32 cellular contexts compared by ENCODE assay signal in the genomic region with DNA sequence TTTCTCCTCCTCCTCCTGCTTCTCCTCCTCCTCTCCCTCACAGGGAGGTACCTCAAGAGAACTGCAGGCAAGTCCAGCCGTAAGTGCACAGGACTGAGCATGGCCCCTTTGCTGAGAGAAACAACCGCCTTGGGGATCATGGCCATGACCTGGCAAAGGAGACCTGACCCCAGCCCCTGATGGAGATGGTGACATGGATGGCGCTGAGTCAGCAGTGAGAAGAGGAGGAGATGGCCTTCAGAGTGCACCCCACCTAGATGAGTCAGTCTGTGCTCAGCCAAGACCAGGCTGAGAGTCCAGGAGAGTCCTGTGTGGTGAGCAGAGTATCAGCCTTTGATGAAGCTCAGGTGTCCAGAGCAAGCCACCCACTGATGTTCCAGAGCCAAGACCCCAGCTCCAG. TPM values are rescaled to one million over a fixed set of nuclear protein-coding genes. Genes with fewer than 3 reads are reported as not detected.
DNase-seq lines count a peak whose midpoint lies in the region; ATAC-seq and TF ChIP-seq lines count a peak whose summit lies in the region.
"Had no signal": no experiment of that assay in that cellular context is flagged by ENCODE, and none has a peak within 500 bp of the region (broad histone marks: within the 10 kb centered on the region; RNA-seq: fewer than 3 reads in every experiment).

No MANE protein-coding gene starts in this region.

- H3K4me3 ChIP-seq in GM23248 (no peak overlapping the region), spleen (no peak overlapping the region)
- H3K4me3 ChIP-seq: colonic mucosa, gastrocnemius medialis, GM12878 had no signal

- H3F3A ChIP-seq in GM23248 (ENCODE audit: insufficient read depth) = peaks cover 26% of the 10 kb centered on the region

- ATAC-seq in left ventricle myocardium superior (no peak), HG02840 (IDR thresholded peaks at IDR 0.05; ENCODE audit: low FRiP score, unreplicated experiment) (no peak)
- ATAC-seq: effector memory CD8-positive, alpha-beta T cell; gastrocnemius medialis; GM12878 had no signal

- H3K36me3 ChIP-seq in GM23248 (ENCODE audit: low read depth) (peaks cover 20% of the 10 kb centered on the region), spleen (no peaks in the 10 kb centered on the region)
- H3K36me3 ChIP-seq: colonic mucosa, gastrocnemius medialis, WERI-Rb-1 had no signal

- no peaks in the 10 kb centered on the region for H3K27me3 Mint-ChIP-seq in activated T-helper 1 cell treated with anti-CD3 and anti-CD28 coated beads, Interleukin-12 subunit alpha, Interleukin-12 subunit beta, Interleukin-2, Interleukin-4 antibody, amounts not matched to agents 30 ng/mL and 10 ng/mL and 1 ng/mL, durations not matched to agents 14 hours and 24 hours and 36 hours (ENCODE audit: insufficient read depth)

- peaks cover 9% of the 10 kb centered on the region; the same call in 1 of the 2 replicates for H4K20me1 ChIP-seq in GM23248 (ENCODE audit: insufficient read depth)

- intact Hi-C loops in left ventricle myocardium superior (cut with micrococcal nuclease) = no loop called here
- intact Hi-C loops in spleen (cut with DNase I; ENCODE audit: low total_unique reads) = no loop called here
- intact Hi-C loops in activated T-helper 1 cell treated with anti-CD3 and anti-CD28 coated beads, Interleukin-12 subunit alpha, Interleukin-12 subunit beta, Interleukin-2, Interleukin-4 antibody, amounts not matched to agents 30 ng/mL and 10 ng/mL and 1 ng/mL, durations not matched to agents 14 hours and 24 hours and 36 hours (cut with micrococcal nuclease) = no loop called here

- no peaks in the 10 kb centered on the region for H3K4me1 Mint-ChIP-seq in activated T-helper 1 cell treated with anti-CD3 and anti-CD28 coated beads, Interleukin-12 subunit alpha, Interleukin-12 subunit beta, Interleukin-2, Interleukin-4 antibody, amounts not matched to agents 30 ng/mL and 10 ng/mL and 1 ng/mL, durations not matched to agents 14 hours and 24 hours and 36 hours (ENCODE audit: low read depth)
- H3K4me1 Mint-ChIP-seq: CD4-positive, alpha-beta memory T cell; immature natural killer cell had no signal

- H3K4me2 ChIP-seq in GM23248 (ENCODE audit: unreplicated experiment) = no peak overlapping the region

- in situ Hi-C loops in GM23248 (cut with MboI) = no loop called here

- peaks cover 25% of the 10 kb centered on the region for H3K4me1 ChIP-seq in GM23248 (ENCODE audit: insufficient read depth)
- no peaks in the 10 kb centered on the region for H3K4me1 ChIP-seq in spleen
- H3K4me1 ChIP-seq: colonic mucosa, gastrocnemius medialis had no signal

- peak; percentile 66 for DNase-seq in GM23248
- peak; percentile 28 for DNase-seq in amniotic epithelial cell (ENCODE audit: low read depth)
- peak; percentile 19 for DNase-seq in left ventricle myocardium superior
- peak; percentile 24 for DNase-seq in spleen
- DNase-seq in activated T-cell treated with anti-CD3 and anti-CD28 coated beads, Interleukin-2, amount 50 U/mL, for 48 hours = no peak
- DNase-seq in activated T-helper 1 cell treated with anti-CD3 and anti-CD28 coated beads, Interleukin-12 subunit alpha, Interleukin-12 subunit beta, Interleukin-2, Interleukin-4 antibody, amounts not matched to agents 30 ng/mL and 10 ng/mL and 1 ng/mL, durations not matched to agents 14 hours and 24 hours and 36 hours (ENCODE audit: low spot score) = no peak
- DNase-seq: activated CD4-positive, alpha-beta T cell treated with anti-CD3 and anti-CD28 coated beads for 48 hours; activated naive CD4-positive, alpha-beta T cell; activated T-cell treated with anti-CD3 and anti-CD28 coated beads, Interleukin-2, amount 50 U/mL, for 1 hour; brain microvascular endothelial cell; CD4-positive, alpha-beta memory T cell; colonic mucosa; effector memory CD8-positive, alpha-beta T cell; gastrocnemius medialis; hypothalamus; immature natural killer cell; NCI-H1092; NCI-H1930; NCI-H526 treated with DMSO at 0.1 percent for 48 hours; SIG-M5; stimulated activated CD4-positive, alpha-beta T cell treated with anti-CD3 and anti-CD28 coated beads, Interleukin-12 subunit alpha, Interleukin-12 subunit beta, amount 100 ng/mL, for 4 hours; stimulated activated CD4-positive, alpha-beta T cell treated with anti-CD3 and anti-CD28 coated beads, Interleukin-4, amount 100 ng/mL, for 1 hour; T-helper 9 cell; trophoblast cell; WERI-Rb-1 had no signal

- H3K27ac ChIP-seq in GM23248 (peak overlapping the region; percentile 18; the same call in 1 of the 2 replicates), spleen (no peak overlapping the region)
- H3K27ac ChIP-seq: brain microvascular endothelial cell, colonic mucosa, gastrocnemius medialis, WERI-Rb-1 had no signal

- no peak overlapping the region for H3K4me3 Mint-ChIP-seq in activated T-helper 1 cell treated with anti-CD3 and anti-CD28 coated beads, Interleukin-12 subunit alpha, Interleukin-12 subunit beta, Interleukin-2, Interleukin-4 antibody, amounts not matched to agents 30 ng/mL and 10 ng/mL and 1 ng/mL, durations not matched to agents 14 hours and 24 hours and 36 hours
- H3K4me3 Mint-ChIP-seq: CD4-positive, alpha-beta memory T cell; effector memory CD8-positive, alpha-beta T cell; immature natural killer cell; nephron had no signal

- H3K27me3 ChIP-seq in GM23248 (replicated peaks; ENCODE audit: insufficient read depth) (no peaks in the 10 kb centered on the region), spleen (replicated peaks in 1 of 7) (peaks cover 0 to 4% (median 0%) of the 10 kb centered on the region in 7 donors)
- H3K27me3 ChIP-seq: brain microvascular endothelial cell, colonic mucosa, gastrocnemius medialis had no signal

- no peak for TF ChIP-seq CTCF in spleen (IDR thresholded peaks at IDR 0.05 in 8 of 11, conservative IDR thresholded peaks at IDR 0.05 in 3 of 11)

- no peak for TF ChIP-seq POLR2A in spleen (IDR thresholded peaks at IDR 0.05)

- H2AFZ ChIP-seq in GM23248 = no peak overlapping the region

- H3K9me3 ChIP-seq in GM23248 (ENCODE audit: low read depth) = no peaks in the 10 kb centered on the region
- no peaks in the 10 kb centered on the region for H3K9me3 ChIP-seq in spleen
- H3K9me3 ChIP-seq: colonic mucosa, gastrocnemius medialis had no signal

- no peaks in the 10 kb centered on the region for H3K9me3 Mint-ChIP-seq in activated T-helper 1 cell treated with anti-CD3 and anti-CD28 coated beads, Interleukin-12 subunit alpha, Interleukin-12 subunit beta, Interleukin-2, Interleukin-4 antibody, amounts not matched to agents 30 ng/mL and 10 ng/mL and 1 ng/mL, durations not matched to agents 14 hours and 24 hours and 36 hours
- H3K9me3 Mint-ChIP-seq: effector memory CD8-positive, alpha-beta T cell; nephron had no signal

- no peak overlapping the region for H3K9ac ChIP-seq in GM23248

- no peak overlapping the region for H3K27ac Mint-ChIP-seq in activated T-helper 1 cell treated with anti-CD3 and anti-CD28 coated beads, Interleukin-12 subunit alpha, Interleukin-12 subunit beta, Interleukin-2, Interleukin-4 antibody, amounts not matched to agents 30 ng/mL and 10 ng/mL and 1 ng/mL, durations not matched to agents 14 hours and 24 hours and 36 hours
- H3K27ac Mint-ChIP-seq: CD4-positive, alpha-beta memory T cell; effector memory CD8-positive, alpha-beta T cell; immature natural killer cell; nephron had no signal

- H3K79me2 ChIP-seq in GM23248 (ENCODE audit: insufficient read depth) = peaks cover 60% of the 10 kb centered on the region

- H3K9me2 ChIP-seq in GM23248 (ENCODE audit: insufficient read depth) = no peaks in the 10 kb centered on the region

- H3K36me3 Mint-ChIP-seq in activated T-helper 1 cell treated with anti-CD3 and anti-CD28 coated beads, Interleukin-12 subunit alpha, Interleukin-12 subunit beta, Interleukin-2, Interleukin-4 antibody, amounts not matched to agents 30 ng/mL and 10 ng/mL and 1 ng/mL, durations not matched to agents 14 hours and 24 hours and 36 hours (ENCODE audit: low read depth) = no peaks in the 10 kb centered on the region
- H3K36me3 Mint-ChIP-seq: CD4-positive, alpha-beta memory T cell; immature natural killer cell had no signal

- WGBS in GM23248 (ENCODE audit: low coverage in 1 of 2, low lambda C conversion rate in 2 of 2, missing lambda C conversion rate in 2 of 2), 2 experiments = 67 to 69% methylated on average over 3 of the region's 3 CpGs
- WGBS in spleen, 5 donors = 59 to 94% (median 73%) methylated on average over 3 of the region's 3 CpGs

RNA-seq across cellular contexts. Expression of a gene that starts 36.4 kb away (rescaled TPM):
- 101 and 145 TPM in 2 replicates for total RNA-seq in GM23248 (2014; rRNA removed; shearing (Covaris generic))
- polyA plus RNA-seq in GM23248 (2016; fragmentation: Nextera tagmentation; extraction: Ambion mirVana) = 155 and 228 TPM in 2 replicates
- total RNA-seq in left ventricle myocardium superior = 20.6 TPM
- 100 to 1,000 TPM in 5 of 7 donors, 10 to 100 TPM in 2; 86.5 to 282 (median 174) TPM for total RNA-seq in spleen
- 100 to 1,000 TPM in 2 of 3 donors, 10 to 100 TPM in 1; 86.6 to 763 (median 435) TPM for polyA plus RNA-seq in spleen
- not detected in 2 replicates for total RNA-seq in activated T-helper 1 cell treated with anti-CD3 and anti-CD28 coated beads, Interleukin-12 subunit alpha, Interleukin-12 subunit beta, Interleukin-2, Interleukin-4 antibody, amounts not matched to agents 30 ng/mL and 10 ng/mL and 1 ng/mL, durations not matched to agents 14 hours and 24 hours and 36 hours
- total RNA-seq: activated CD8-positive, alpha-beta memory T cell treated with anti-CD3 and anti-CD28 coated beads for 36 hours; CD4-positive, alpha-beta memory T cell; osteocyte had no signal
- polyA plus RNA-seq: CD4-positive, alpha-beta memory T cell; immature natural killer cell had no signal

RNA-seq across cellular contexts. Expression of a gene that starts 41.2 kb away (rescaled TPM):
- not detected in 2 replicates for total RNA-seq in GM23248 (2014; rRNA removed; shearing (Covaris generic))
- polyA plus RNA-seq in GM23248 (2016; fragmentation: Nextera tagmentation; extraction: Ambion mirVana) (0.19 and 0.36 TPM in 2 replicates), spleen (under 1 TPM in 1 of 3 donors, not detected in 2; under 0.01 TPM)
- total RNA-seq in left ventricle myocardium superior (not detected), spleen (not detected)
- not detected in 2 replicates for total RNA-seq in activated T-helper 1 cell treated with anti-CD3 and anti-CD28 coated beads, Interleukin-12 subunit alpha, Interleukin-12 subunit beta, Interleukin-2, Interleukin-4 antibody, amounts not matched to agents 30 ng/mL and 10 ng/mL and 1 ng/mL, durations not matched to agents 14 hours and 24 hours and 36 hours
- total RNA-seq: activated CD8-positive, alpha-beta memory T cell treated with anti-CD3 and anti-CD28 coated beads for 36 hours; CD4-positive, alpha-beta memory T cell; colonic mucosa; Daoy; gastrocnemius medialis; GM12878; lower leg skin; osteocyte had no signal
- polyA plus RNA-seq: CD4-positive, alpha-beta memory T cell; GM12878; immature natural killer cell had no signal

Comparison
In these comparisons a context has a peak if more than half of its experiments do, and no peak if none do; other contexts are left out.
1. DNase-seq: peak in GM23248 (single experiment), amniotic epithelial cell (single experiment), left ventricle myocardium superior (single experiment) and spleen (single experiment); none in activated T-cell treated with anti-CD3 and anti-CD28 coated beads, Interleukin-2, amount 50 U/mL, for 48 hours (0 of 2) and activated T-helper 1 cell treated with anti-CD3 and anti-CD28 coated beads, Interleukin-12 subunit alpha, Interleukin-12 subunit beta, Interleukin-2, Interleukin-4 antibody, amounts not matched to agents 30 ng/mL and 10 ng/mL and 1 ng/mL, durations not matched to agents 14 hours and 24 hours and 36 hours (single experiment).
2. RNA of a gene that starts 36.4 kb away (total RNA-seq): 86.5 to 282 TPM in spleen, 101 to 145 TPM in GM23248 and 20.6 TPM in left ventricle myocardium superior (single experiment); not detected in activated T-helper 1 cell treated with anti-CD3 and anti-CD28 coated beads, Interleukin-12 subunit alpha, Interleukin-12 subunit beta, Interleukin-2, Interleukin-4 antibody, amounts not matched to agents 30 ng/mL and 10 ng/mL and 1 ng/mL, durations not matched to agents 14 hours and 24 hours and 36 hours; every median in the first group is over 10 times any median in the second.